Comparison of ENCODE assay signal across 22 cellular contexts in genomic region chr22:20196094-20196840, GRCh38. TPM values are rescaled to one million over a fixed set of nuclear protein-coding genes. Genes with fewer than 3 reads are reported as not detected.
"Had no signal": no experiment of that assay in that cellular context is flagged by ENCODE, and none has a peak within 500 bp of the region (broad histone marks: within the 10 kb centered on the region; RNA-seq: fewer than 3 reads in every experiment).

No MANE protein-coding gene starts in this region.

- H3K27ac Mint-ChIP-seq: naive thymus-derived CD8-positive, alpha-beta T cell; stimulated activated effector memory CD8-positive, alpha-beta T cell treated with anti-CD3 and anti-CD28 coated beads, Interleukin-12 subunit alpha, Interleukin-12 subunit beta, amount 100 ng/mL, for 72 hours had no signal

- H3K4me1 ChIP-seq: heart left ventricle, parathyroid adenoma, suprapubic skin, tibial artery, uterus had no signal

- H3K36me3 ChIP-seq: heart left ventricle, prostate gland, right lobe of liver, suprapubic skin, tibial artery, upper lobe of left lung, uterus had no signal

- H3K4me3 ChIP-seq: heart left ventricle, mucosa of descending colon, prostate gland, right lobe of liver, suprapubic skin, tibial artery, upper lobe of left lung, uterus had no signal

- H3K27me3 ChIP-seq: heart left ventricle, right lobe of liver, upper lobe of left lung, uterus had no signal

- DNase-seq: dermis blood vessel endothelial cell; erythroblast; foreskin melanocyte; heart left ventricle; hippocampal formation; left colon; mammary epithelial cell; mucosa of descending colon; naive thymus-derived CD8-positive, alpha-beta T cell; nucleus accumbens; stimulated activated CD4-positive, alpha-beta T cell treated with anti-CD3 and anti-CD28 coated beads, Interleukin-4, amount 100 ng/mL, for 1 hour; stimulated activated CD8-positive, alpha-beta memory T cell treated with anti-CD3 and anti-CD28 coated beads, Interleukin-4, amount 100 ng/mL, for 48 hours; stimulated activated naive CD8-positive, alpha-beta T cell treated with anti-CD3 and anti-CD28 coated beads, Interleukin-15, Interleukin-2, amounts not matched to agents 100 U/mL and 50 U/mL, for 24 hours; tibial artery; uterus had no signal

- H3K4me3 Mint-ChIP-seq: naive thymus-derived CD8-positive, alpha-beta T cell; stimulated activated effector memory CD8-positive, alpha-beta T cell treated with anti-CD3 and anti-CD28 coated beads, Interleukin-12 subunit alpha, Interleukin-12 subunit beta, amount 100 ng/mL, for 72 hours had no signal

- H3K27ac ChIP-seq: heart left ventricle, parathyroid adenoma, prostate gland, suprapubic skin, tibial artery, upper lobe of left lung, uterus had no signal

- H3K36me3 Mint-ChIP-seq: naive thymus-derived CD8-positive, alpha-beta T cell; stimulated activated effector memory CD8-positive, alpha-beta T cell treated with anti-CD3 and anti-CD28 coated beads, Interleukin-12 subunit alpha, Interleukin-12 subunit beta, amount 100 ng/mL, for 72 hours had no signal

- H3K9me3 Mint-ChIP-seq: naive thymus-derived CD8-positive, alpha-beta T cell; stimulated activated effector memory CD8-positive, alpha-beta T cell treated with anti-CD3 and anti-CD28 coated beads, Interleukin-12 subunit alpha, Interleukin-12 subunit beta, amount 100 ng/mL, for 72 hours had no signal

- H3K9ac ChIP-seq: parathyroid adenoma had no signal

- ATAC-seq: heart left ventricle; left colon; mucosa of descending colon; stimulated activated effector memory CD8-positive, alpha-beta T cell treated with anti-CD3 and anti-CD28 coated beads, Interleukin-12 subunit alpha, Interleukin-12 subunit beta, amount 100 ng/mL, for 72 hours; stimulated activated naive CD8-positive, alpha-beta T cell treated with anti-CD3 and anti-CD28 coated beads, Interleukin-15, Interleukin-2, amounts not matched to agents 100 U/mL and 50 U/mL, for 24 hours had no signal

- H3K9me3 ChIP-seq: heart left ventricle, mucosa of descending colon, prostate gland, right lobe of liver, suprapubic skin, tibial artery, upper lobe of left lung, uterus had no signal

- H2AFZ ChIP-seq: parathyroid adenoma had no signal

- H3K27me3 Mint-ChIP-seq: naive thymus-derived CD8-positive, alpha-beta T cell had no signal

RNA-seq across cellular contexts. Expression of gene CCDC188, which starts 45.4 kb away (rescaled TPM):
- total RNA-seq: naive thymus-derived CD8-positive, alpha-beta T cell; right lobe of liver had no signal
- polyA plus RNA-seq: naive thymus-derived CD8-positive, alpha-beta T cell; neural cell had no signal
